Comparison of ENCODE assay signal across 23 cellular contexts in genomic region chr4:188959424-188959823, GRCh38.
"Had no signal": no experiment of that assay in that cellular context is flagged by ENCODE, and none has a peak within 500 bp of the region (broad histone marks: within the 10 kb centered on the region; RNA-seq: fewer than 3 reads in every experiment).

No MANE protein-coding gene starts in this region.

- DNase-seq: IMR-90, Karpas-422, KG1, MG63, NCI-H1092, NCI-H1105 treated with DMSO at 0.1 percent for 48 hours, NCI-H1417 treated with DMSO at 0.1 percent for 48 hours, NCI-H146, NCI-H1694 treated with DMSO at 0.1 percent for 48 hours, NCI-H1930, NCI-H2081, NCI-H2107, NCI-H226, NCI-H446, NCI-H510A, NCI-H524 treated with DMSO at 0.1 percent for 48 hours, NCI-H69, NCI-H774, Right ventricle myocardium superior, RPMI8226 had no signal

- H3K27me3 ChIP-seq: MG63, SJSA1 had no signal

- H3K4me3 ChIP-seq: MG63, SJSA1, SK-N-MC had no signal

- ATAC-seq: HepG2 had no signal

- H3K9me3 ChIP-seq: MG63, SJSA1 had no signal

- H3K27ac ChIP-seq: SJSA1, SK-N-MC had no signal

- H3K4me1 ChIP-seq: SJSA1 had no signal

- H3K36me3 ChIP-seq: MG63, SJSA1 had no signal
